10 cellular contexts compared by ENCODE assay signal in genomic region chr2:233912799-233913423, GRCh38. TPM values are rescaled to one million over a fixed set of nuclear protein-coding genes. Genes with fewer than 3 reads are reported as not detected.
DNase-seq lines count a peak whose midpoint lies in the region; ATAC-seq and TF ChIP-seq lines count a peak whose summit lies in the region.
"Had no signal": no experiment of that assay in that cellular context is flagged by ENCODE, and none has a peak within 500 bp of the region (broad histone marks: within the 10 kb centered on the region; RNA-seq: fewer than 3 reads in every experiment).

No MANE protein-coding gene starts in this region.

- H3K9me3 ChIP-seq in SJSA1 (replicated peaks): no peaks in the 10 kb centered on the region

- H3K27ac Mint-ChIP-seq in activated T-cell treated with anti-CD3 and anti-CD28 coated beads, Interleukin-2, amount 50 U/mL, for 24 hours: no peak overlapping the region
- H3K27ac Mint-ChIP-seq: IgD-negative memory B cell had no signal

- H3K27me3 ChIP-seq in SJSA1 (replicated peaks): no peaks in the 10 kb centered on the region; the same call in 1 of the 2 replicates

- TF ChIP-seq CTCF in fibroblast of mammary gland (conservative IDR thresholded peaks at IDR 0.05; ENCODE audit: control insufficient read depth, insufficient read depth, low read depth, low read length): no peak

- H3K4me3 ChIP-seq in SJSA1 (no peak overlapping the region), fibroblast of mammary gland (ENCODE audit: control insufficient read depth, low read depth, low read length) (no peak overlapping the region)

- peaks cover 28% of the 10 kb centered on the region for H3K27me3 Mint-ChIP-seq in activated T-cell treated with anti-CD3 and anti-CD28 coated beads, Interleukin-2, amount 50 U/mL, for 24 hours

- H3K27ac ChIP-seq in SJSA1: no peak overlapping the region

- H3K4me1 Mint-ChIP-seq in activated T-cell treated with anti-CD3 and anti-CD28 coated beads, Interleukin-2, amount 50 U/mL, for 24 hours (ENCODE audit: low read depth): no peaks in the 10 kb centered on the region
- H3K4me1 Mint-ChIP-seq: IgD-negative memory B cell had no signal

- no peaks in the 10 kb centered on the region for H3K36me3 Mint-ChIP-seq in activated T-cell treated with anti-CD3 and anti-CD28 coated beads, Interleukin-2, amount 50 U/mL, for 24 hours (ENCODE audit: low read depth)
- H3K36me3 Mint-ChIP-seq: IgD-negative memory B cell had no signal

- H3K36me3 ChIP-seq in SJSA1: no peaks in the 10 kb centered on the region

- H3K9me3 Mint-ChIP-seq in activated T-cell treated with anti-CD3 and anti-CD28 coated beads, Interleukin-2, amount 50 U/mL, for 24 hours: no peaks in the 10 kb centered on the region
- H3K9me3 Mint-ChIP-seq: IgD-negative memory B cell had no signal

- DNase-seq in activated T-cell treated with anti-CD3 and anti-CD28 coated beads, Interleukin-2, amount 50 U/mL, for 48 hours: peak; percentile 34 to 36
- DNase-seq in activated T-cell treated with anti-CD3 and anti-CD28 coated beads for 4 hours (no peak), SJSA1 (ENCODE audit: low read depth in 1 of 2, low spot score in 2 of 2) (peak; percentile 17 to 56), fibroblast of mammary gland (ENCODE audit: low read depth) (peak; percentile 35), hypothalamus (lab: John Stamatoyannopoulos, UW) (no peak)
- peak; percentile 6 for DNase-seq in stimulated activated CD4-positive, alpha-beta T cell treated with anti-CD3 and anti-CD28 coated beads, Interleukin-1b, Interleukin-23, amount 100 ng/mL, for 48 hours
- DNase-seq in activated T-cell treated with anti-CD3 and anti-CD28 coated beads, Interleukin-2, amount 50 U/mL, for 24 hours: no peak

- no peaks in the 10 kb centered on the region for H3K4me1 ChIP-seq in SJSA1 (replicated peaks)

- no peak overlapping the region for H3K4me3 Mint-ChIP-seq in activated T-cell treated with anti-CD3 and anti-CD28 coated beads, Interleukin-2, amount 50 U/mL, for 24 hours
- H3K4me3 Mint-ChIP-seq: IgD-negative memory B cell had no signal

- no peak for ATAC-seq in HG02571 (IDR thresholded peaks at IDR 0.05; ENCODE audit: unreplicated experiment)

RNA-seq across cellular contexts. Expression of gene TRPM8, which starts 4.3 kb away (rescaled TPM):
- 0.03 TPM in 1 of 2 replicates, not detected in the other for total RNA-seq in SJSA1 (2014; rRNA removed; shearing (Covaris generic))
- total RNA-seq: posterior vena cava had no signal

RNA-seq across cellular contexts. Expression of gene HJURP, which starts 58.6 kb away (rescaled TPM):
- 73.2 and 81.4 TPM in 2 replicates for total RNA-seq in SJSA1 (2014; rRNA removed; shearing (Covaris generic))

Comparison
In these comparisons a context has a peak if more than half of its experiments do, and no peak if none do; other contexts are left out.
1. DNase-seq: peak in activated T-cell treated with anti-CD3 and anti-CD28 coated beads, Interleukin-2, amount 50 U/mL, for 48 hours (2 of 2), SJSA1 (2 of 2), fibroblast of mammary gland (single experiment) and stimulated activated CD4-positive, alpha-beta T cell treated with anti-CD3 and anti-CD28 coated beads, Interleukin-1b, Interleukin-23, amount 100 ng/mL, for 48 hours (single experiment); none in activated T-cell treated with anti-CD3 and anti-CD28 coated beads for 4 hours (single experiment), hypothalamus (0 of 51) and activated T-cell treated with anti-CD3 and anti-CD28 coated beads, Interleukin-2, amount 50 U/mL, for 24 hours (single experiment).